29 cellular contexts compared by ENCODE assay signal in the genomic region with DNA sequence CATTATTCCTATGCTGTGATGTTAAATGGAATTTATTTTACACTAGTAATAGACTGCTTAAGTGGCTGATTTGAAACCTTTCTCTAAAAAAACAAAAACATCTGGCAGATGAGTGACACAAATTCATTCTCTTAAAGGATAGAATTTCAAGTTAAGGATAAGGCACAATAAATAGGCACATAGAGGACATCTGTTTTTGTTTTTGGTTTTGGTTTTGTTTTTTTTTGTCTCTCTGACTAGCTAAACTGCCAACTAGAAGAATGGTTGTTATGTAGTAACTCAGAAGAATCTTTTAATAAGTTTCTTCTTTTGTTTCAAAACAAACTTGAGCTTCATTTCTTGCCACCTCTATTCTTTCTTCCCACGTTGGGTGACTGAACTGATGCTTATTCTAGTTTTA. TPM values are rescaled to one million over a fixed set of nuclear protein-coding genes. Genes with fewer than 3 reads are reported as not detected.
DNase-seq lines count a peak whose midpoint lies in the region; ATAC-seq, FAIRE-seq and TF ChIP-seq lines count a peak whose summit lies in the region.
"Had no signal": no experiment of that assay in that cellular context is flagged by ENCODE, and none has a peak within 500 bp of the region (broad histone marks: within the 10 kb centered on the region; RNA-seq: fewer than 3 reads in every experiment).

No MANE protein-coding gene starts in this region.

- no peak overlapping the region for H3K18ac ChIP-seq in mesenchymal stem cell (ENCODE audit: low read depth in 1 of 2, low read length in 2 of 2)

- H3K9me3 ChIP-seq in mesenchymal stem cell (ENCODE audit: control insufficient read depth, low read length) (no peaks in the 10 kb centered on the region), ovary (no peaks in the 10 kb centered on the region)
- H3K9me3 ChIP-seq: BE2C had no signal

- no peak overlapping the region for H2AK5ac ChIP-seq in mesenchymal stem cell (ENCODE audit: low read length, severe bottlenecking)

- no peak overlapping the region for H4K91ac ChIP-seq in mesenchymal stem cell (ENCODE audit: low read length)

- H3K27me3 ChIP-seq in BJ (ENCODE audit: control insufficient read depth, insufficient read depth, low read length) (no peaks in the 10 kb centered on the region), mesenchymal stem cell (ENCODE audit: control insufficient read depth in 1 of 2, insufficient read depth in 1 of 2, low read length in 2 of 2) (no peaks in the 10 kb centered on the region), ovary (no peaks in the 10 kb centered on the region)
- H3K27me3 ChIP-seq: BE2C had no signal

- no peak overlapping the region for H2BK12ac ChIP-seq in mesenchymal stem cell (ENCODE audit: low read length in 2 of 2)

- H2AFZ ChIP-seq in mesenchymal stem cell (ENCODE audit: low read depth, low read length), result no peak overlapping the region

- TF ChIP-seq EP300 in ovary (IDR thresholded peaks at IDR 0.05), result no peak

- FAIRE-seq in endometrium (lab: Jason Lieb, UNC), result peak; percentile 21
- FAIRE-seq: D721Med, GM12878, H1 had no signal

- H3K36me3 ChIP-seq in BJ (ENCODE audit: control insufficient read depth, insufficient read depth, low read length) (peaks cover 3% of the 10 kb centered on the region; the same call in 1 of the 2 replicates), mesenchymal stem cell (ENCODE audit: control insufficient read depth in 1 of 2, insufficient read depth in 2 of 2, low read depth in 1 of 2, low read length in 2 of 2) (peaks cover 3 to 59% of the 10 kb centered on the region in 2 experiments), ovary (no peaks in the 10 kb centered on the region)

- H3K14ac ChIP-seq in mesenchymal stem cell (ENCODE audit: low read length in 2 of 2), result no peak overlapping the region

- intact Hi-C loops in left ventricle myocardium superior (cut with micrococcal nuclease) (no loop called here), ovary (cut with DNase I) (no loop called here)

- no peak overlapping the region for H4K8ac ChIP-seq in mesenchymal stem cell (ENCODE audit: low read length)

- TF ChIP-seq CTCF in BJ (IDR thresholded peaks at IDR 0.05; ENCODE audit: insufficient read depth, low read depth, low read length) (no peak), ovary (IDR thresholded peaks at IDR 0.05) (no peak)

- no peak overlapping the region for H2BK5ac ChIP-seq in mesenchymal stem cell (ENCODE audit: low read depth, low read length, poor library complexity, severe bottlenecking)

- no peak overlapping the region for H3K4ac ChIP-seq in mesenchymal stem cell (ENCODE audit: low read depth in 1 of 2, low read length in 2 of 2)

- no peak overlapping the region for H3K27ac ChIP-seq in mesenchymal stem cell (ENCODE audit: low read length, poor library complexity, severe bottlenecking)
- no peak overlapping the region for H3K27ac ChIP-seq in ovary
- H3K27ac ChIP-seq: KMS-11, RWPE1 had no signal

- no peak overlapping the region for H2BK120ac ChIP-seq in mesenchymal stem cell (ENCODE audit: low read depth, low read length)

- no CpG with 5 or more reads among the region's 1 CpG for WGBS in mesenchymal stem cell
- 33 to 70% (median 57%) methylated on average over 1 of the region's 1 CpG for WGBS in ovary, 3 donors

- no peak overlapping the region for H3K23ac ChIP-seq in mesenchymal stem cell (ENCODE audit: low read length in 2 of 2)

- CTCF ChIA-PET in BJ (lab: Yijun Ruan, JAX), result interaction anchor here (0.7 kb wide), 1 partner anchor 449 kb away, joined by 3 read pairs; a partner anchor contains a TSS

- TF ChIP-seq POLR2A in ovary (IDR thresholded peaks at IDR 0.05), result no peak

- H3K4me1 ChIP-seq in mesenchymal stem cell (ENCODE audit: control insufficient read depth, insufficient read depth, low read depth, low read length), result peaks cover 8% of the 10 kb centered on the region
- H3K4me1 ChIP-seq in ovary (ENCODE audit: insufficient read depth), result no peaks in the 10 kb centered on the region

- H2BK15ac ChIP-seq in mesenchymal stem cell (ENCODE audit: low read depth, poor library complexity, severe bottlenecking), result no peak overlapping the region

- no peak overlapping the region for H3K4me2 ChIP-seq in mesenchymal stem cell (ENCODE audit: low read length, poor library complexity, severe bottlenecking)
- H3K4me2 ChIP-seq: KMS-11 had no signal

- POLR2A ChIA-PET in BJ (lab: Charles Lee), result interaction anchor here (0.6 kb wide), 1 partner anchor 352 kb away, joined by 3 read pairs; no protein-coding TSS in a partner anchor

- no peak for ATAC-seq in left ventricle myocardium superior
- ATAC-seq: GM12878, Panc1 had no signal

- peak overlapping the region; percentile 5 for H3K9ac ChIP-seq in mesenchymal stem cell (ENCODE audit: low read length)
- H3K9ac ChIP-seq: KMS-11 had no signal

- peaks cover 3% of the 10 kb centered on the region for H3K79me1 ChIP-seq in mesenchymal stem cell (replicated peaks; ENCODE audit: low read length, poor library complexity, severe bottlenecking)

- DNase-seq in BJ (ENCODE audit: low read depth) (peak; percentile 38), NCI-H2171 (lab: John Stamatoyannopoulos, UW) (peak; percentile 73), mesenchymal stem cell (no peak), left ventricle myocardium superior (no peak), ovary (no peak), NCI-H226 (no peak), NCI-H1930 (lab: John Stamatoyannopoulos, UW) (no peak)
- DNase-seq: BE2C; CD4-positive, CD25-positive, alpha-beta regulatory T cell; DMS79; EL; GDM1; HCEC 1CT; MM.1S; NCI-H1048; NCI-H1417; NCI-H187; NCI-H446 treated with DMSO at 0.1 percent for 48 hours; NCI-H526; NCI-H82; SHP77 had no signal

- H3K4me3 ChIP-seq in BJ (ENCODE audit: low read depth, low read length) (no peak overlapping the region), mesenchymal stem cell (ENCODE audit: insufficient read depth in 1 of 2, low read depth in 1 of 2, low read length in 2 of 2) (no peak overlapping the region), ovary (no peak overlapping the region)
- H3K4me3 ChIP-seq: GM12878 had no signal

RNA-seq across cellular contexts. Expression of a gene that starts 5.1 kb away (rescaled TPM):
- polyA plus RNA-seq in BJ (2011; rRNA removed) (14.5 and 19.4 TPM in 2 replicates), ovary (10 to 100 TPM; 19.7 to 29.1 TPM)
- polyA minus RNA-seq in BJ (2011; rRNA and poly(A)+ RNA removed), result 24.5 and 25.1 TPM in 2 replicates
- 27.8 TPM for polyA plus RNA-seq in mesenchymal stem cell (2013, experiment 1 of 2)
- 27.3 TPM for polyA plus RNA-seq in mesenchymal stem cell (2013, experiment 2 of 2)
- total RNA-seq in left ventricle myocardium superior (30.3 TPM), ovary (10 to 100 TPM; 18.3 to 34.1 (median 29.5) TPM)

RNA-seq across cellular contexts. Expression of a gene that starts 24.4 kb away (rescaled TPM):
- polyA plus RNA-seq in BJ (2011; rRNA removed) (4.0 and 6.4 TPM in 2 replicates), ovary (1 to 10 TPM in 1 of 2 donors, not detected in 1; 2.4 TPM)
- 1.9 TPM in 2 replicates for polyA minus RNA-seq in BJ (2011; rRNA and poly(A)+ RNA removed)
- polyA plus RNA-seq in mesenchymal stem cell (2013, experiment 1 of 2), result 7.1 TPM
- polyA plus RNA-seq in mesenchymal stem cell (2013, experiment 2 of 2), result 7.3 TPM
- total RNA-seq in left ventricle myocardium superior (7.2 TPM), ovary (10 to 100 TPM in 4 of 7 donors, 1 to 10 TPM in 3; 6.5 to 14.3 (median 11.4) TPM)

RNA-seq across cellular contexts. Expression of a gene that starts 33.3 kb away (rescaled TPM):
- polyA plus RNA-seq in BJ (2011; rRNA removed) (25.2 and 31.6 TPM in 2 replicates), ovary (10 to 100 TPM; 21.0 to 28.6 TPM)
- polyA minus RNA-seq in BJ (2011; rRNA and poly(A)+ RNA removed), result 31.0 and 38.8 TPM in 2 replicates
- 20.3 TPM for polyA plus RNA-seq in mesenchymal stem cell (2013, experiment 1 of 2)
- 20.9 TPM for polyA plus RNA-seq in mesenchymal stem cell (2013, experiment 2 of 2)
- total RNA-seq in left ventricle myocardium superior (25.9 TPM), ovary (10 to 100 TPM; 31.8 to 48.9 (median 40.9) TPM)

RNA-seq across cellular contexts. Expression of a gene that starts 33.5 kb away (rescaled TPM):
- polyA plus RNA-seq in BJ (2011; rRNA removed), result 6.4 and 9.1 TPM in 2 replicates
- polyA minus RNA-seq in BJ (2011; rRNA and poly(A)+ RNA removed), result 5.9 and 6.3 TPM in 2 replicates
- 23.7 TPM for polyA plus RNA-seq in mesenchymal stem cell (2013, experiment 1 of 2)
- 23.7 TPM for polyA plus RNA-seq in mesenchymal stem cell (2013, experiment 2 of 2)
- 8.0 TPM for total RNA-seq in left ventricle myocardium superior
- 10 to 100 TPM in 5 of 7 donors, 1 to 10 TPM in 2; 5.7 to 24.6 (median 16.6) TPM for total RNA-seq in ovary
- polyA plus RNA-seq in ovary, result 10 to 100 TPM in 1 of 2 donors, 1 to 10 TPM in 1; 7.8 to 23.2 TPM

RNA-seq across cellular contexts. Expression of a gene that starts 45.6 kb away (rescaled TPM):
- polyA plus RNA-seq in BJ (2011; rRNA removed) (0.13 TPM in 1 of 2 replicates, not detected in the other), ovary (not detected)
- 0.24 TPM in 1 of 2 replicates, not detected in the other for polyA minus RNA-seq in BJ (2011; rRNA and poly(A)+ RNA removed)
- polyA plus RNA-seq in mesenchymal stem cell (2013, experiment 1 of 2), result 0.10 TPM
- polyA plus RNA-seq in mesenchymal stem cell (2013, experiment 2 of 2), result not detected
- total RNA-seq in left ventricle myocardium superior (not detected), ovary (1 to 10 TPM in 2 of 7 donors, under 1 TPM in 4, not detected in 1; 0.51 to 4.9 (median 0.66) TPM)
- total RNA-seq: H1, SK-MEL-5 had no signal
- polyA plus RNA-seq: H1 had no signal

Comparison
In these comparisons a context has a peak if more than half of its experiments do, and no peak if none do; other contexts are left out.
1. DNase-seq: peak in BJ (single experiment) and NCI-H2171 (single experiment); none in mesenchymal stem cell (single experiment), left ventricle myocardium superior (single experiment), ovary (0 of 5), NCI-H226 (single experiment) and NCI-H1930 (0 of 2).